ENCODE assay signal across 18 cellular contexts in the genomic region with DNA sequence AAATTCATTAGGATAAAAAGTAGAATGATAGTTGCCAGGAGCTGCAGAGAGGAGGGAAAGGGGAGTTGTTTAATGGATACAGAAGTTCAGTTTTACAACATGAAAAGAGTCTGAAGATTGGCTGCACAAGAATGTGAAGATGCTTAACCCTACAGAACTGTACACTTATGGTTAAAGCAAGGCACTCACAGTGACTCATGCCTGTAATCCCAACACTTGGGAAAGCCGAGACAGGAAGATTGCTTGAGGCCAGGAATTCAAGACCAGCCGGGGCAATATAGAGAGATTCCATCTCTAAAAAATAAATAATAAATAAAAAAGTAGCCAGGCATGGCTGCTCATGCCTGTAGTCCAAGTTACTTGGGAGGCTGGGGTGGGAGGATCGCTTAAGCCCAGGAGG.
DNase-seq lines count a peak whose midpoint lies in the region; ATAC-seq, FAIRE-seq and TF ChIP-seq lines count a peak whose summit lies in the region.
"Had no signal": no experiment of that assay in that cellular context is flagged by ENCODE, and none has a peak within 500 bp of the region (broad histone marks: within the 10 kb centered on the region; RNA-seq: fewer than 3 reads in every experiment).

No MANE protein-coding gene starts in this region.

- 67 to 68% methylated on average over 3 of the region's 3 CpGs for WGBS in GM23248 (ENCODE audit: low coverage in 1 of 2, low lambda C conversion rate in 2 of 2, missing lambda C conversion rate in 2 of 2), 2 experiments

- H4K20me1 ChIP-seq in GM23248 (ENCODE audit: insufficient read depth) = no peaks in the 10 kb centered on the region

- DNase-seq in GM23248 = peak; percentile 6
- DNase-seq in NCI-H226 = peak; percentile 1
- peak; percentile 27 for DNase-seq in bronchial epithelial cell (ENCODE audit: low read depth)
- peak; percentile 49 for DNase-seq in iris pigment epithelial cell (ENCODE audit: low read depth)
- no peak for DNase-seq in hippocampal formation (lab: John Stamatoyannopoulos, UW)
- no peak for DNase-seq in NCI-H146 treated with DMSO at 0.1 percent for 48 hours (lab: John Stamatoyannopoulos, UW; ENCODE audit: unreplicated experiment)
- DNase-seq: DMS153, NCI-H1436 treated with DMSO at 0.1 percent for 48 hours, NCI-H2081, NCI-H524, SHP77 treated with DMSO at 0.1 percent for 48 hours had no signal

- ATAC-seq in HG02938 (IDR thresholded peaks at IDR 0.05; ENCODE audit: unreplicated experiment) (no peak), GM19467 (IDR thresholded peaks at IDR 0.05; ENCODE audit: unreplicated experiment) (no peak)
- ATAC-seq: K562, Panc1, SK-N-SH treated with all-trans-retinoic acid at 6 μM for 48 hours had no signal

- H3K79me2 ChIP-seq in GM23248 (ENCODE audit: insufficient read depth) = no peaks in the 10 kb centered on the region

- H3K9ac ChIP-seq in GM23248 = no peak overlapping the region

- in situ Hi-C loops in GM23248 (cut with MboI) = no loop called here

- H3K27ac ChIP-seq in GM23248 = no peak overlapping the region
- H3K27ac ChIP-seq: C4-2B had no signal

- no peaks in the 10 kb centered on the region for H3F3A ChIP-seq in GM23248 (ENCODE audit: insufficient read depth)

- no peaks in the 10 kb centered on the region; the same call in 1 of the 2 replicates for H3K4me1 ChIP-seq in GM23248 (ENCODE audit: insufficient read depth)

- no peaks in the 10 kb centered on the region for H3K27me3 ChIP-seq in GM23248 (replicated peaks; ENCODE audit: insufficient read depth)
- H3K27me3 ChIP-seq in bronchial epithelial cell (ENCODE audit: control insufficient read depth, insufficient read depth, low read length) = no peaks in the 10 kb centered on the region

- H3K9me3 ChIP-seq in GM23248 (ENCODE audit: low read depth) = no peaks in the 10 kb centered on the region

- no peak overlapping the region for H2AFZ ChIP-seq in GM23248

- no peak overlapping the region for H3K4me2 ChIP-seq in GM23248 (ENCODE audit: unreplicated experiment)

- no peak overlapping the region for H3K4me3 ChIP-seq in GM23248
- no peak overlapping the region for H3K4me3 ChIP-seq in bronchial epithelial cell (ENCODE audit: low read depth, low read length)
- H3K4me3 ChIP-seq: HAP-1, K562 had no signal

- no peak for TF ChIP-seq CTCF in bronchial epithelial cell (IDR thresholded peaks at IDR 0.05; ENCODE audit: insufficient read depth, low read length, severe bottlenecking)

- no peak for FAIRE-seq in bronchial epithelial cell (lab: Jason Lieb, UNC)
- FAIRE-seq: K562 had no signal

- H3K36me3 ChIP-seq in GM23248 (ENCODE audit: low read depth) (0 out of 2 replicates have a peak, but pooled peaks cover 4% of the 10 kb centered on the region), bronchial epithelial cell (ENCODE audit: control insufficient read depth, insufficient read depth, low read length) (no peaks in the 10 kb centered on the region)
- H3K36me3 ChIP-seq: HAP-1 had no signal

- no peaks in the 10 kb centered on the region for H3K9me2 ChIP-seq in GM23248 (ENCODE audit: insufficient read depth)

Comparison
In these comparisons a context has a peak if more than half of its experiments do, and no peak if none do; other contexts are left out.
1. DNase-seq: peak in GM23248 (single experiment), NCI-H226 (single experiment), bronchial epithelial cell (single experiment) and iris pigment epithelial cell (single experiment); none in hippocampal formation (0 of 2) and NCI-H146 treated with DMSO at 0.1 percent for 48 hours (single experiment).